Comparison of ENCODE assay signal across 8 cellular contexts in the genomic region with DNA sequence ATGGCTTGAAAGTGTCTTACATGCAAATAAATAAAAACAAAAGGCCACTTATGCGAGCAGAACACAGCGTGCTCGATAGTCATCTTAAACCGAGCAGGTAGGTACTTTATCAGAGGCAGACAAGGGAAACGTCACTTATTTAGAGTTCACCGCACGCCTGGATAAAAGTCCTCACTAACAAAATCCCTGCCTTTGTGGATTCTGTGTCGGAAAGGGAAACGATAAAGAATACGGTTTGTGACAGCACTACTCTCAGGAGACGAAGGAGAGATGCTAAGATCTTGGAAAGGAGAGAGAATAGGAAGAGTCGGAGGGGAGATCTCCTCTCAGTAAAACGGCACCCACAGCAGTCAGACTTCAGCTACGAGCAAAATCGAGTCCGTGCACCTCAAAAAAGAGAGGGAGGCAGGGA. TPM values are rescaled to one million over a fixed set of nuclear protein-coding genes. Genes with fewer than 3 reads are reported as not detected.
A peak's percentile ranks its signal among the peaks of the same experiment; 100 is the strongest.
DNase-seq lines count a peak whose midpoint lies in the region; ATAC-seq, FAIRE-seq and TF ChIP-seq lines count a peak whose summit lies in the region.

No MANE protein-coding gene starts in this region.

- WGBS in H1 (ENCODE audit: extremely low coverage in 1 of 2, insufficient coverage in 1 of 2, insufficient read length in 1 of 2, insufficient replicate concordance in 2 of 2, low coverage in 1 of 2, low lambda C conversion rate in 2 of 2, missing lambda C conversion rate in 1 of 2), 2 experiments: 2% methylated on average over 16 of the region's 16 CpGs; no CpG with 5 or more reads in 1 of the 2 experiments

- H3K4me1 ChIP-seq in PC-9 (replicated peaks; ENCODE audit: insufficient read depth) (peaks cover 33% of the 10 kb centered on the region), H1 (replicated peaks in 1 of 4; ENCODE audit: control insufficient read depth in 3 of 4, insufficient read depth in 4 of 4, low read length in 3 of 4) (no peaks in the 10 kb centered on the region; a peak in 2 of 7 replicates), mucosa of rectum (ENCODE audit: control insufficient read depth in 2 of 2, insufficient read depth in 2 of 2, low read length in 2 of 2) (peaks cover 5 to 7% of the 10 kb centered on the region in 2 donors)

- H3K4me2 ChIP-seq in PC-9: peak overlapping the region; percentile 84
- H3K4me2 ChIP-seq in H1 (ENCODE audit: insufficient read depth in 1 of 2, low read depth in 2 of 2, low read length in 2 of 2): peak overlapping the region; percentile 71 to 95

- H4K91ac ChIP-seq in H1 (replicated peaks; ENCODE audit: insufficient read length, low read length): no peak overlapping the region

- H3K56ac ChIP-seq in H1 (replicated peaks; ENCODE audit: insufficient read length, low read depth, low read length): peak overlapping the region; percentile 21

- no peak overlapping the region for H4K5ac ChIP-seq in H1 (ENCODE audit: insufficient read length, low read depth, low read length)

- H4K20me1 ChIP-seq in PC-9 (ENCODE audit: insufficient read depth) (no peaks in the 10 kb centered on the region), H1 (replicated peaks in 1 of 2; ENCODE audit: control insufficient read depth in 1 of 2, insufficient read depth in 2 of 2, low read length in 2 of 2) (peaks cover 0 to 7% of the 10 kb centered on the region in 2 experiments)

- H2BK5ac ChIP-seq in H1 (ENCODE audit: low read depth, low read length): no peak overlapping the region

- H3K23me2 ChIP-seq in H1 (ENCODE audit: low read depth, low read length): peaks cover 11% of the 10 kb centered on the region

- H3K27ac ChIP-seq in PC-9 (no peak overlapping the region), H1 (ENCODE audit: low read depth, low read length) (peak overlapping the region; percentile 39; the same call in 1 of the 2 replicates), mucosa of rectum (ENCODE audit: low read depth in 2 of 2, low read length in 2 of 2) (peak overlapping the region in 1 of 2 donors; percentile 74)

- no peak for TF ChIP-seq EP300 in H1 (IDR thresholded peaks at IDR 0.05; ENCODE audit: borderline replicate concordance in 1 of 2, low read depth in 2 of 2, low read length in 2 of 2)

- CTCF ChIA-PET in PC-9 (lab: Charles Lee): no interaction called here
- CTCF ChIA-PET in H1 (lab: Charles Lee; ENCODE audit: partially characterized antibody): interaction anchor here (2.2 kb wide), 1 partner anchor 45 kb away, joined by 6 read pairs; no protein-coding TSS in a partner anchor

- H2BK20ac ChIP-seq in H1 (ENCODE audit: low read length): no peak overlapping the region

- H3K36me3 ChIP-seq in PC-9 (ENCODE audit: low read depth) (no peaks in the 10 kb centered on the region), H1 (ENCODE audit: control insufficient read depth in 2 of 4, insufficient read depth in 4 of 4, low read length in 3 of 4) (peaks cover 0 to 8% (median 2%) of the 10 kb centered on the region in 4 experiments; a peak in 4 of 8 replicates), mucosa of rectum (ENCODE audit: control insufficient read depth in 2 of 2, insufficient read depth in 2 of 2, low read length in 2 of 2) (peaks cover 3 to 4% of the 10 kb centered on the region in 2 donors)

- TF ChIP-seq RAD21 in H1 (IDR thresholded peaks at IDR 0.05 in 1 of 2, conservative IDR thresholded peaks at IDR 0.05 in 1 of 2; ENCODE audit: low read depth in 2 of 2, low read length in 2 of 2): no peak

- H2AK5ac ChIP-seq in H1 (ENCODE audit: low read depth, low read length): no peak overlapping the region

- BruUV-seq in PC-9 (replicated peaks; lab: Mats Ljungman, UMichigan): TSS peak; percentile 41

- H3K9ac ChIP-seq in H1 (replicated peaks in 1 of 4; ENCODE audit: extremely low read depth in 1 of 4, low read depth in 3 of 4, low read length in 3 of 4): peak overlapping the region; percentile 58 to 92 (median 74)
- H3K9ac ChIP-seq in mucosa of rectum (ENCODE audit: low read depth in 1 of 2, low read length in 2 of 2): peak overlapping the region; percentile 70 to 78

- H3K79me1 ChIP-seq in H1 (ENCODE audit: low read depth, low read length): peaks cover 6% of the 10 kb centered on the region; the same call in 1 of the 2 replicates

- POLR2A ChIA-PET in PC-9 (lab: Charles Lee; ENCODE audit: unreplicated experiment): no interaction called here
- POLR2A ChIA-PET in H1 (lab: Charles Lee; ENCODE audit: partially characterized antibody): interaction anchor here (1.3 to 2.1 kb wide), 5 partner anchors 13 to 142 kb away, joined by 3 to 9 read pairs (median 6); a partner anchor contains a TSS

- TF ChIP-seq POLR2A in H1 (IDR thresholded peaks at IDR 0.05; ENCODE audit: control extremely low read depth in 1 of 2, low read depth in 2 of 2, low read length in 2 of 2): no peak

- H2BK120ac ChIP-seq in H1 (replicated peaks; ENCODE audit: low read depth, low read length): no peak overlapping the region

- H2BK15ac ChIP-seq in H1 (ENCODE audit: low read length): no peak overlapping the region

- H3K14ac ChIP-seq in H1 (ENCODE audit: insufficient read length): no peak overlapping the region

- H2AFZ ChIP-seq in PC-9 (peak overlapping the region; percentile 100), H1 (ENCODE audit: low read length) (peak overlapping the region; percentile 65)

- DNase-seq in NCI-H748 (lab: John Stamatoyannopoulos, UW; ENCODE audit: unreplicated experiment) (peak; percentile 45), NCI-H748 treated with DMSO at 0.1 percent for 48 hours (lab: John Stamatoyannopoulos, UW) (no peak), PC-9 (no peak), H1 (ENCODE audit: low read depth in 1 of 2, low spot score in 2 of 2) (no peak), UCSD-AML1 (lab: John Stamatoyannopoulos, UW; ENCODE audit: unreplicated experiment) (no peak)
- no peak for DNase-seq in stimulated activated CD4-positive, alpha-beta T cell treated with anti-CD3 and anti-CD28 coated beads, Interleukin-2, amount 100 ng/mL, for 48 hours

- no peak overlapping the region for H2BK12ac ChIP-seq in H1 (ENCODE audit: low read depth, low read length)

- H3K18ac ChIP-seq in H1 (ENCODE audit: extremely low read depth, low read length): peak overlapping the region; percentile 78; the same call in 1 of the 2 replicates

- TF ChIP-seq CTCF in PC-9 (conservative IDR thresholded peaks at IDR 0.05): no peak
- no peak for TF ChIP-seq CTCF in H1 (IDR thresholded peaks at IDR 0.05; ENCODE audit: control extremely low read depth in 1 of 3, insufficient read depth in 1 of 3, low read depth in 1 of 3, low read length in 3 of 3)

- peak; percentile 50 for FAIRE-seq in H1 (lab: Jason Lieb, UNC)

- H3K4me3 ChIP-seq in PC-9 (peak overlapping the region; percentile 97), H1 (ENCODE audit: extremely low read depth in 1 of 4, insufficient read depth in 2 of 4, low read depth in 3 of 4, low read length in 4 of 4) (peak overlapping the region; percentile 42 to 92 (median 74)), mucosa of rectum (ENCODE audit: low read length in 2 of 2) (peak overlapping the region; percentile 91 to 92)

- no peak overlapping the region for H3K23ac ChIP-seq in H1 (ENCODE audit: insufficient read length)

- ATAC-seq in HG02759 (IDR thresholded peaks at IDR 0.05; ENCODE audit: unreplicated experiment): peak; percentile 10

- H3K9me2 ChIP-seq in PC-9 (ENCODE audit: insufficient read depth): no peaks in the 10 kb centered on the region

- intact Hi-C loops in PC-9 (cut with micrococcal nuclease; ENCODE audit: unreplicated experiment): loop anchor here (1.0 to 2.0 kb wide), 3 partner anchors 14 to 140 kb away; a partner anchor contains a TSS

- H3K27me3 ChIP-seq in PC-9 (ENCODE audit: insufficient read depth, low read depth) (no peaks in the 10 kb centered on the region), H1 (replicated peaks in 1 of 4; ENCODE audit: control insufficient read depth in 3 of 4, extremely low read depth in 1 of 4, insufficient read depth in 3 of 4, low read length in 3 of 4) (no peaks in the 10 kb centered on the region), mucosa of rectum (ENCODE audit: control insufficient read depth in 2 of 2, insufficient read depth in 2 of 2, low read length in 2 of 2) (no peaks in the 10 kb centered on the region)

- H3K79me2 ChIP-seq in PC-9 (ENCODE audit: low read depth) (0 out of 2 replicates have a peak, but pooled peaks cover 3% of the 10 kb centered on the region), H1 (ENCODE audit: control insufficient read depth in 1 of 2, insufficient read depth in 2 of 2, low read length in 2 of 2) (peaks cover 0 to 15% of the 10 kb centered on the region in 2 experiments; a peak in 2 of 4 replicates)

- H3K9me3 ChIP-seq in PC-9 (ENCODE audit: insufficient read depth, low read depth): no peaks in the 10 kb centered on the region
- no peaks in the 10 kb centered on the region for H3K9me3 ChIP-seq in H1 (ENCODE audit: insufficient read depth in 2 of 2, low read depth in 1 of 2, low read length in 1 of 2)
- H3K9me3 ChIP-seq in mucosa of rectum (ENCODE audit: control insufficient read depth in 2 of 2, low read length in 2 of 2): no peaks in the 10 kb centered on the region

- peak overlapping the region; percentile 73; the same call in 1 of the 2 replicates for H4K8ac ChIP-seq in H1 (ENCODE audit: extremely low read depth, insufficient read depth, low read length)

- H3F3A ChIP-seq in PC-9 (ENCODE audit: insufficient read depth, low read depth): peaks cover 34% of the 10 kb centered on the region

- H3K4ac ChIP-seq in H1 (replicated peaks; ENCODE audit: insufficient read length, low read depth, low read length): no peak overlapping the region

RNA-seq across cellular contexts. Expression of a gene that starts 0.6 kb away (rescaled TPM):
- total RNA-seq in PC-9 (2021): 14.6 and 16.1 TPM in 2 replicates
- total RNA-seq in H1 (2021; fragmentation: NEBNext Ultra II Directional; extraction: Animal tissue kit (Norgen Biotek cat#: 25700)): 29.6 and 29.8 TPM in 2 replicates
- polyA plus RNA-seq in H1 (2011; rRNA removed): 11.8 and 13.7 TPM in 2 replicates
- 20.2 TPM for polyA plus RNA-seq in H1 (2011; cell fraction: cytosol; rRNA removed)
- 13.4 TPM for polyA plus RNA-seq in H1 (2011; cell fraction: nucleus; rRNA removed)
- 19.3 to 26.7 TPM (median 23.0 TPM) in 4 replicates for polyA plus RNA-seq in H1 (2012, experiment 1 of 2)
- 2.1 TPM for polyA plus RNA-seq in H1 (2012, experiment 2 of 2)
- 12.1 TPM for polyA plus RNA-seq in H1 (2013, experiment 1 of 2)
- 10.7 TPM for polyA plus RNA-seq in H1 (2013, experiment 2 of 2)
- 22.3 and 25.0 TPM in 2 replicates for polyA minus RNA-seq in H1 (2011; rRNA and poly(A)+ RNA removed)
- 18.3 TPM for polyA minus RNA-seq in H1 (2011; cell fraction: cytosol; rRNA and poly(A)+ RNA removed)
- 22.6 TPM for polyA minus RNA-seq in H1 (2011; cell fraction: nucleus; rRNA and poly(A)+ RNA removed)

RNA-seq across cellular contexts. Expression of a gene that starts 43.5 kb away (rescaled TPM):
- 3.5 and 3.7 TPM in 2 replicates for total RNA-seq in PC-9 (2021)
- total RNA-seq in H1 (2021; fragmentation: NEBNext Ultra II Directional; extraction: Animal tissue kit (Norgen Biotek cat#: 25700)): 0.40 and 0.52 TPM in 2 replicates
- 0.41 and 0.45 TPM in 2 replicates for polyA plus RNA-seq in H1 (2011; rRNA removed)
- 0.74 TPM for polyA plus RNA-seq in H1 (2011; cell fraction: cytosol; rRNA removed)
- 0.48 TPM for polyA plus RNA-seq in H1 (2011; cell fraction: nucleus; rRNA removed)
- polyA plus RNA-seq in H1 (2012, experiment 1 of 2): 0.29 to 0.52 TPM (median 0.37 TPM) in 4 replicates
- 0.41 TPM for polyA plus RNA-seq in H1 (2012, experiment 2 of 2)
- 0.28 TPM for polyA plus RNA-seq in H1 (2013, experiment 1 of 2)
- 0.29 TPM for polyA plus RNA-seq in H1 (2013, experiment 2 of 2)
- polyA minus RNA-seq in H1 (2011; rRNA and poly(A)+ RNA removed): 0.63 and 1.3 TPM in 2 replicates
- 0.29 TPM for polyA minus RNA-seq in H1 (2011; cell fraction: cytosol; rRNA and poly(A)+ RNA removed)
- 2.0 TPM for polyA minus RNA-seq in H1 (2011; cell fraction: nucleus; rRNA and poly(A)+ RNA removed)
